ENCODE assay signal across 24 cellular contexts in genomic region chr4:24315056-24315455, GRCh38.
DNase-seq lines count a peak whose midpoint lies in the region; ATAC-seq, FAIRE-seq and TF ChIP-seq lines count a peak whose summit lies in the region.
"Had no signal": no experiment of that assay in that cellular context is flagged by ENCODE, and none has a peak within 500 bp of the region (broad histone marks: within the 10 kb centered on the region; RNA-seq: fewer than 3 reads in every experiment).

No MANE protein-coding gene starts in this region.

- H3K36me3 ChIP-seq in bronchial epithelial cell (ENCODE audit: control insufficient read depth, insufficient read depth, low read length), result no peaks in the 10 kb centered on the region
- no peaks in the 10 kb centered on the region for H3K36me3 ChIP-seq in hepatocyte (replicated peaks; ENCODE audit: insufficient read depth, low read depth)
- H3K36me3 ChIP-seq: BLaER1, HAP-1 had no signal

- H3K4me3 ChIP-seq in bronchial epithelial cell (ENCODE audit: low read depth, low read length) (no peak overlapping the region), hepatocyte (no peak overlapping the region)
- H3K4me3 ChIP-seq: BLaER1, HAP-1 had no signal

- H3K4me1 ChIP-seq in foreskin keratinocyte (peaks cover under 1% of the 10 kb centered on the region), hepatocyte (ENCODE audit: insufficient read depth) (peaks cover 8% of the 10 kb centered on the region)

- TF ChIP-seq CTCF in bronchial epithelial cell (IDR thresholded peaks at IDR 0.05; ENCODE audit: insufficient read depth, low read length, severe bottlenecking), result no peak
- TF ChIP-seq CTCF in foreskin keratinocyte (conservative IDR thresholded peaks at IDR 0.05), result no peak
- no peak for TF ChIP-seq CTCF in type B pancreatic cell (conservative IDR thresholded peaks at IDR 0.05)
- TF ChIP-seq CTCF in hepatocyte (IDR thresholded peaks at IDR 0.05; ENCODE audit: poor library complexity), result no peak

- H3K79me2 ChIP-seq in hepatocyte, result no peaks in the 10 kb centered on the region

- H3K9me3 Mint-ChIP-seq in type B pancreatic cell, result no peaks in the 10 kb centered on the region

- H4K20me1 ChIP-seq in hepatocyte (ENCODE audit: insufficient read depth, poor library complexity, severe bottlenecking), result no peaks in the 10 kb centered on the region
- H4K20me1 ChIP-seq: BLaER1 had no signal

- peaks cover 4% of the 10 kb centered on the region for H3K4me1 Mint-ChIP-seq in type B pancreatic cell (ENCODE audit: unreplicated experiment)
- H3K4me1 Mint-ChIP-seq: B cell; CD4-positive, CD25-positive, alpha-beta regulatory T cell had no signal

- H3K27ac ChIP-seq in foreskin keratinocyte (no peak overlapping the region), hepatocyte (no peak overlapping the region)
- H3K27ac ChIP-seq: 22Rv1, BLaER1, C4-2B had no signal

- peak overlapping the region; percentile 21 for H3K4me3 Mint-ChIP-seq in type B pancreatic cell
- H3K4me3 Mint-ChIP-seq: B cell; CD4-positive, CD25-positive, alpha-beta regulatory T cell; CD8-positive, alpha-beta T cell; HFFc6 had no signal

- no peak overlapping the region for H3K4me2 ChIP-seq in hepatocyte
- H3K4me2 ChIP-seq: BLaER1 had no signal

- peak; percentile 22 for DNase-seq in NCI-H226
- DNase-seq in bronchial epithelial cell (ENCODE audit: low read depth), result peak; percentile 35
- DNase-seq in foreskin keratinocyte, result peak in 1 of 2 donors; percentile 52
- DNase-seq in type B pancreatic cell (ENCODE audit: extremely low spot score, unreplicated experiment), result no peak
- no peak for DNase-seq in DMS153 (lab: John Stamatoyannopoulos, UW)
- no peak for DNase-seq in middle frontal gyrus (ENCODE audit: extremely low spot score, low spot score)
- DNase-seq in hepatocyte (ENCODE audit: low spot score), result no peak
- DNase-seq: CD4-positive, CD25-positive, alpha-beta regulatory T cell; CD8-positive, alpha-beta T cell; DMS 273 treated with DMSO at 0.1 percent for 48 hours; DMS53; DMS79 treated with DMSO at 0.1 percent for 48 hours; GF-D8; GOT3; HFFc6 had no signal

- no peaks in the 10 kb centered on the region for H3K9me3 ChIP-seq in hepatocyte (ENCODE audit: low read depth)
- H3K9me3 ChIP-seq: BLaER1, HAP-1 had no signal

- peaks cover 3% of the 10 kb centered on the region for H3K36me3 Mint-ChIP-seq in type B pancreatic cell
- H3K36me3 Mint-ChIP-seq: CD4-positive, CD25-positive, alpha-beta regulatory T cell; CD8-positive, alpha-beta T cell had no signal

- ATAC-seq in foreskin keratinocyte, result peak; percentile 38
- ATAC-seq: CD8-positive, alpha-beta T cell had no signal

- no peak for FAIRE-seq in bronchial epithelial cell (lab: Jason Lieb, UNC)
- FAIRE-seq: A204.1, D721Med, GM12892, H54 had no signal

- H3K27ac Mint-ChIP-seq in type B pancreatic cell, result peak overlapping the region; percentile 93
- H3K27ac Mint-ChIP-seq: B cell; CD4-positive, CD25-positive, alpha-beta regulatory T cell; CD8-positive, alpha-beta T cell; HFFc6 had no signal

- 92% methylated on average over 1 of the region's 1 CpG for WGBS in hepatocyte (ENCODE audit: low lambda C conversion rate, missing lambda C conversion rate)

- no peaks in the 10 kb centered on the region for H3K9me2 ChIP-seq in hepatocyte (replicated peaks; ENCODE audit: insufficient read depth)

- peaks cover 4% of the 10 kb centered on the region for H3K27me3 Mint-ChIP-seq in type B pancreatic cell
- H3K27me3 Mint-ChIP-seq: B cell had no signal

- no peak overlapping the region for H2AFZ ChIP-seq in hepatocyte

- no peaks in the 10 kb centered on the region for H3K27me3 ChIP-seq in bronchial epithelial cell (ENCODE audit: control insufficient read depth, insufficient read depth, low read length)
- no peaks in the 10 kb centered on the region for H3K27me3 ChIP-seq in foreskin keratinocyte
- no peaks in the 10 kb centered on the region for H3K27me3 ChIP-seq in hepatocyte
- H3K27me3 ChIP-seq: BLaER1 had no signal

Comparison
In these comparisons a context has a peak if more than half of its experiments do, and no peak if none do; other contexts are left out.
1. DNase-seq: peak in NCI-H226 (single experiment) and bronchial epithelial cell (single experiment); none in type B pancreatic cell (single experiment), DMS153 (single experiment), middle frontal gyrus (single experiment) and hepatocyte (single experiment).